ENCODE assay signal across 16 cellular contexts in the genomic region with DNA sequence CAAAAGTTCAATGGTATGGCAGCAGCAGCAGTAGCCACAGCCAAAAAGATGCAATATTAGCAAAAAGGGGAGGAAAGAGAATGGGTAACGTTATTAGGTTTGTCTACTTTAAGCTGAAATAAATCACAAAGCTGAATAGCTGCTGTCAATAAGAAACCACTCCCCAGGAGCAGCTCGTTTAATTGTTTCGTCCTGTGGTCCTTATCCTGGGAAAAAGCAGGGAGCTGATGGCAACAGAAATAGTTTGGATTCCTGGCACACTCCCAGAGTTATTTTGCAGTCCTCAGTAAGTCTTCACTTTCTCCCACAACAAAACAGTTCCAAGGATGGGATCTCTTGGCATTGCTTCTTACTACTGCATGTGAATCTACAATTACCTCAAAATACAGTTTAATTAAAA. TPM values are rescaled to one million over a fixed set of nuclear protein-coding genes. Genes with fewer than 3 reads are reported as not detected.
DNase-seq lines count a peak whose midpoint lies in the region; ATAC-seq and TF ChIP-seq lines count a peak whose summit lies in the region.
"Had no signal": no experiment of that assay in that cellular context is flagged by ENCODE, and none has a peak within 500 bp of the region (broad histone marks: within the 10 kb centered on the region; RNA-seq: fewer than 3 reads in every experiment).

No MANE protein-coding gene starts in this region.

- no peaks in the 10 kb centered on the region for H3K4me1 ChIP-seq in A673 (ENCODE audit: insufficient read depth, low read length, poor library complexity, severe bottlenecking)
- H3K4me1 ChIP-seq in GM23248 (ENCODE audit: insufficient read depth) = peaks cover 8% of the 10 kb centered on the region; the same call in 1 of the 2 replicates
- H3K4me1 ChIP-seq: BE2C, breast epithelium had no signal

- no peak for ATAC-seq in HG03097 (IDR thresholded peaks at IDR 0.05; ENCODE audit: low FRiP score, unreplicated experiment)
- no peak for ATAC-seq in GM21786 (IDR thresholded peaks at IDR 0.05; ENCODE audit: unreplicated experiment)

- H3K9ac ChIP-seq in GM23248 = no peak overlapping the region

- no peak for TF ChIP-seq CTCF in A673 (conservative IDR thresholded peaks at IDR 0.05; ENCODE audit: low read depth, low read length)
- no peak for TF ChIP-seq CTCF in cardiac fibroblast (IDR thresholded peaks at IDR 0.05; ENCODE audit: low read depth, low read length)

- H4K20me1 ChIP-seq in GM23248 (ENCODE audit: insufficient read depth) = no peaks in the 10 kb centered on the region

- no TSS peak for BruUV-seq in A673 (replicated peaks; lab: Mats Ljungman, UMichigan)

- no peaks in the 10 kb centered on the region for H3K27me3 ChIP-seq in A673 (replicated peaks; ENCODE audit: insufficient read depth, low read depth, low read length, poor library complexity)
- H3K27me3 ChIP-seq in GM23248 (replicated peaks; ENCODE audit: insufficient read depth) = no peaks in the 10 kb centered on the region
- H3K27me3 ChIP-seq: BE2C, breast epithelium had no signal

- intact Hi-C loops in A673 (cut with micrococcal nuclease; ENCODE audit: unreplicated experiment) = no loop called here

- POLR2A ChIA-PET in A673 (lab: Charles Lee; ENCODE audit: low non-redundant PET) = interaction anchor here (0.5 kb wide), 1 partner anchor 1209 kb away, joined by 15 read pairs; no protein-coding TSS in a partner anchor

- in situ Hi-C loops in GM23248 (cut with MboI) = no loop called here

- no peak overlapping the region for H2AFZ ChIP-seq in GM23248

- CTCF ChIA-PET in A673 (lab: Charles Lee) = no interaction called here

- 20 to 22% methylated on average over 3 of the region's 3 CpGs for WGBS in GM23248 (ENCODE audit: low coverage in 1 of 2, low lambda C conversion rate in 2 of 2, missing lambda C conversion rate in 2 of 2), 2 experiments

- H3K4me2 ChIP-seq in GM23248 (ENCODE audit: unreplicated experiment) = no peak overlapping the region

- no peaks in the 10 kb centered on the region for H3K79me2 ChIP-seq in GM23248 (ENCODE audit: insufficient read depth)

- no peak overlapping the region for H3K4me3 ChIP-seq in A673 (ENCODE audit: low read depth, low read length, poor library complexity, severe bottlenecking)
- no peak overlapping the region for H3K4me3 ChIP-seq in GM23248
- H3K4me3 ChIP-seq in cardiac fibroblast (replicated peaks in 1 of 2; ENCODE audit: low read depth in 2 of 2, low read length in 2 of 2) = no peak overlapping the region
- H3K4me3 ChIP-seq: breast epithelium had no signal

- H3K27ac ChIP-seq in A673 (ENCODE audit: low read depth, low read length, poor library complexity, severe bottlenecking) (no peak overlapping the region), GM23248 (no peak overlapping the region)
- H3K27ac ChIP-seq: breast epithelium had no signal

- H3K36me3 ChIP-seq in A673 (ENCODE audit: insufficient read depth, low read length, poor library complexity, severe bottlenecking) (no peaks in the 10 kb centered on the region), GM23248 (ENCODE audit: low read depth) (no peaks in the 10 kb centered on the region)
- H3K36me3 ChIP-seq: breast epithelium had no signal

- H3K9me2 ChIP-seq in GM23248 (ENCODE audit: insufficient read depth) = no peaks in the 10 kb centered on the region

- H3K9me3 ChIP-seq in A673 (ENCODE audit: low read depth, low read length, poor library complexity, severe bottlenecking) = no peaks in the 10 kb centered on the region
- H3K9me3 ChIP-seq in GM23248 (ENCODE audit: low read depth) = no peaks in the 10 kb centered on the region
- H3K9me3 ChIP-seq: breast epithelium had no signal

- no peaks in the 10 kb centered on the region for H3F3A ChIP-seq in GM23248 (ENCODE audit: insufficient read depth)

- DNase-seq in A673 (ENCODE audit: low spot score) = peak; percentile 14
- peak; percentile 28 for DNase-seq in GM23248
- peak; percentile 40 to 80 for DNase-seq in cardiac fibroblast (ENCODE audit: low read depth in 2 of 2)
- DNase-seq in islet precursor cell = peak; percentile 86
- DNase-seq in middle frontal gyrus (ENCODE audit: extremely low spot score, low spot score) = no peak
- no peak for DNase-seq in NCI-H748 treated with DMSO at 0.1 percent for 48 hours (lab: John Stamatoyannopoulos, UW)
- DNase-seq: activated CD4-positive, alpha-beta memory T cell treated with anti-CD3 and anti-CD28 coated beads, Interleukin-2, amount 10 ng/mL, durations not matched to agents 7 days and 5 days; BE2C; DND-41; KG1; NCI-H774; T1000; trophoblast cell had no signal

RNA-seq across cellular contexts. Expression of a gene that starts 28.8 kb away (rescaled TPM):
- total RNA-seq in A673 (2021) = 0.98 and 1.0 TPM in 2 replicates
- 0.13 and 0.32 TPM in 2 replicates for total RNA-seq in GM23248 (2014; rRNA removed; shearing (Covaris generic))
- 0.28 and 0.66 TPM in 2 replicates for polyA plus RNA-seq in GM23248 (2016; fragmentation: Nextera tagmentation; extraction: Ambion mirVana)

Comparison
In these comparisons a context has a peak if more than half of its experiments do, and no peak if none do; other contexts are left out.
1. DNase-seq: peak in A673 (single experiment), GM23248 (single experiment), cardiac fibroblast (2 of 2) and islet precursor cell (single experiment); none in middle frontal gyrus (single experiment) and NCI-H748 treated with DMSO at 0.1 percent for 48 hours (single experiment).